ENCODE assay signal across 26 cellular contexts in the genomic region with DNA sequence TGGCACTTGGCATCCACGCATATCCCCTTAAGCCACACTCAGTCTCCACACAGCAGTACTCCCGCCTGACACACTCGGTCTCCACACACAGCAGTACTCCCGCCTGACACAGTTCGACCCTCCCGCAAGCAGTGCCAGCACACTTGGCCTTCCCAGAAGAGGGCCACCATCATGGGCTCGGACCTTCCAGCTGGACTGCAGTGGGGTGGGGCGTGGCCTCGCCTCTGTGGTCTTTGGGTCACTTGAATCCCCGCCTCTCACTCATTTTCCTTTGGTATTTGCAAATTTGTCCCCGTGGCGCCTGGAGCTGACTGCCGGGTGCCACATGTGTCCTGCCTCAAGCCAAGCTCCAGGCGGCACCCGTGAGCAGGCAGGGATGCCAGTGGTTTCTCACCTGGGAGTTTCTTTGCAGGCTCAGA.
DNase-seq lines count a peak whose midpoint lies in the region; ATAC-seq, FAIRE-seq and TF ChIP-seq lines count a peak whose summit lies in the region.
"Had no signal": no experiment of that assay in that cellular context is flagged by ENCODE, and none has a peak within 500 bp of the region (broad histone marks: within the 10 kb centered on the region; RNA-seq: fewer than 3 reads in every experiment).

No MANE protein-coding gene starts in this region.

- TF ChIP-seq POLR2A in K562 (conservative IDR thresholded peaks at IDR 0.05) = no peak

- H3K4me2 ChIP-seq in K562 (ENCODE audit: insufficient read depth, low read length) = no peak overlapping the region
- H3K4me2 ChIP-seq: KMS-11 had no signal

- TF ChIP-seq EP300 in K562 (IDR thresholded peaks at IDR 0.05; ENCODE audit: low read length) = no peak

- FAIRE-seq in K562 (lab: Jason Lieb, UNC) = no peak
- FAIRE-seq: colon had no signal

- peak overlapping the region in 1 of 2 experiments; percentile 29; a peak in 1 of 4 replicates for H3K9ac ChIP-seq in K562 (ENCODE audit: insufficient read depth in 1 of 2, low read depth in 2 of 2, low read length in 2 of 2)
- H3K9ac ChIP-seq: KMS-11 had no signal

- peaks cover 53% of the 10 kb centered on the region for H3K4me1 ChIP-seq in left ventricle myocardium inferior
- peaks cover 8 to 50% (median 35%) of the 10 kb centered on the region in 9 donors for H3K4me1 ChIP-seq in heart right ventricle
- peaks cover 8 to 64% of the 10 kb centered on the region in 2 experiments for H3K4me1 ChIP-seq in K562 (replicated peaks in 1 of 2; ENCODE audit: control insufficient read depth in 2 of 2, insufficient read depth in 2 of 2, low read length in 2 of 2)
- H3K4me1 ChIP-seq in mucosa of descending colon (ENCODE audit: low read depth) = peaks cover 11% of the 10 kb centered on the region

- H2AFZ ChIP-seq in K562 (ENCODE audit: low read depth, low read length) = no peak overlapping the region

- 93 to 95% methylated on average over 15 of the region's 15 CpGs for WGBS in heart right ventricle, 2 donors
- 23% methylated on average over 15 of the region's 15 CpGs for WGBS in K562 (ENCODE audit: insufficient coverage, low coverage, missing lambda C conversion rate)

- in situ Hi-C loops in K562 (cut with MboI) = no loop called here

- H3K9me3 ChIP-seq in left ventricle myocardium inferior (replicated peaks) = no peaks in the 10 kb centered on the region
- H3K9me3 ChIP-seq in heart right ventricle = no peaks in the 10 kb centered on the region
- H3K9me3 ChIP-seq in K562 (replicated peaks; ENCODE audit: control insufficient read depth, insufficient read depth, low read depth, low read length) = no peaks in the 10 kb centered on the region
- H3K9me3 ChIP-seq in mucosa of descending colon = no peaks in the 10 kb centered on the region
- H3K9me3 ChIP-seq: body of pancreas, sigmoid colon, thoracic aorta had no signal

- 0 out of 2 replicates have a peak, but pooled peaks cover 4% of the 10 kb centered on the region for H4K20me1 ChIP-seq in K562 (replicated peaks; ENCODE audit: control insufficient read depth, insufficient read depth, low read length)

- H3K36me3 ChIP-seq in left ventricle myocardium inferior = no peaks in the 10 kb centered on the region
- no peaks in the 10 kb centered on the region for H3K36me3 ChIP-seq in heart right ventricle
- no peaks in the 10 kb centered on the region for H3K36me3 ChIP-seq in K562 (ENCODE audit: control insufficient read depth, insufficient read depth, low read length)
- no peaks in the 10 kb centered on the region for H3K36me3 ChIP-seq in mucosa of descending colon (ENCODE audit: low read depth)
- H3K36me3 ChIP-seq: sigmoid colon, thoracic aorta had no signal

- H3K27ac ChIP-seq in left ventricle myocardium inferior (replicated peaks) (no peak overlapping the region), heart right ventricle (no peak overlapping the region), K562 (ENCODE audit: extremely low read depth, low read depth, low read length) (no peak overlapping the region)
- H3K27ac ChIP-seq: body of pancreas, KMS-11, sigmoid colon, SK-N-MC, thoracic aorta had no signal

- CTCF ChIA-PET in K562 (lab: Yijun Ruan, JAX; ENCODE audit: low intra/inter-chr PET ratio) = interaction anchor here (0.6 kb wide), 2 partner anchors 31 to 1149 kb away, joined by 3 read pairs; no protein-coding TSS in a partner anchor

- H3K79me2 ChIP-seq in K562 (ENCODE audit: control insufficient read depth, insufficient read depth, low read length) = no peaks in the 10 kb centered on the region

- H3K9me1 ChIP-seq in K562 (ENCODE audit: control insufficient read depth, insufficient read depth, low read length) = peaks cover 7% of the 10 kb centered on the region

- TF ChIP-seq CTCF in left ventricle myocardium inferior (IDR thresholded peaks at IDR 0.05; ENCODE audit: borderline replicate concordance) = no peak
- no peak for TF ChIP-seq CTCF in heart right ventricle (IDR thresholded peaks at IDR 0.05)
- peak in 2 of 3 experiments; percentile 25 to 27; a peak in 4 of 6 replicates for TF ChIP-seq CTCF in K562 (IDR thresholded peaks at IDR 0.05 in 2 of 3, conservative IDR thresholded peaks at IDR 0.05 in 1 of 3; ENCODE audit: insufficient read depth in 2 of 3, low read depth in 1 of 3, low read length in 3 of 3)
- TF ChIP-seq CTCF in mucosa of descending colon (IDR thresholded peaks at IDR 0.05) = no peak

- no TSS peak for BruUV-seq in K562 (replicated peaks; lab: Mats Ljungman, UMichigan)

- POLR2A ChIA-PET in K562 (lab: Yijun Ruan, JAX) = no interaction called here

- DNase-seq in left ventricle myocardium inferior (peak; percentile 9), heart right ventricle (no peak), K562 (ENCODE audit: extremely low read depth in 1 of 4, low spot score in 3 of 4) (no peak), mucosa of descending colon (peak in 2 of 3 donors; percentile 25 to 51), ureter (ENCODE audit: low spot score) (no peak), NCI-H2171 treated with DMSO at 0.1 percent for 48 hours (lab: John Stamatoyannopoulos, UW) (no peak)
- DNase-seq in stimulated activated naive CD8-positive, alpha-beta T cell treated with anti-CD3 and anti-CD28 coated beads, Interleukin-15, Interleukin-2, amounts not matched to agents 100 U/mL and 50 U/mL, for 24 hours = no peak
- DNase-seq: activated CD4-positive, alpha-beta T cell treated with anti-CD3 and anti-CD28 coated beads for 4 hours; activated CD8-positive, alpha-beta memory T cell treated with anti-CD3 and anti-CD28 coated beads for 24 hours; activated T-cell treated with anti-CD3 and anti-CD28 coated beads, Interleukin-2, amount 50 U/mL, for 1 hour; COR-L47; effector CD8-positive, alpha-beta T cell; erythroblast; GDM1; kidney glomerular epithelial cell; NCI-H1436; NCI-H774; sigmoid colon; stimulated activated naive CD4-positive, alpha-beta T cell had no signal

- intact Hi-C loops in left ventricle myocardium inferior (cut with micrococcal nuclease) = no loop called here
- intact Hi-C loops in heart right ventricle (cut with DNase I) = loop anchor here in 5 of 10 donors (5.0 to 10.0 kb wide), 3 partner anchors 41 to 251 kb away; no protein-coding TSS in a partner anchor
- intact Hi-C loops in K562 (cut with micrococcal nuclease) = no loop called here
- intact Hi-C loops in mucosa of descending colon (cut with DNase I, micrococcal nuclease) = no loop called here

- H3K4me3 ChIP-seq in left ventricle myocardium inferior (no peak overlapping the region), heart right ventricle (no peak overlapping the region), K562 (no peak overlapping the region), mucosa of descending colon (no peak overlapping the region)
- H3K4me3 ChIP-seq: body of pancreas, sigmoid colon, SK-N-MC, thoracic aorta had no signal

- peaks cover 6% of the 10 kb centered on the region for H3K27me3 ChIP-seq in left ventricle myocardium inferior (ENCODE audit: low read depth)
- peaks cover 0 to 4% (median 0%) of the 10 kb centered on the region in 7 donors for H3K27me3 ChIP-seq in heart right ventricle
- peaks cover 47 to 66% of the 10 kb centered on the region in 2 experiments for H3K27me3 ChIP-seq in K562 (ENCODE audit: control insufficient read depth in 2 of 2, insufficient read depth in 2 of 2, low read length in 2 of 2)
- H3K27me3 ChIP-seq: body of pancreas, sigmoid colon had no signal

- ATAC-seq in heart right ventricle (no peak), K562 (no peak), mucosa of descending colon (no peak), GM19351 (IDR thresholded peaks at IDR 0.05; ENCODE audit: unreplicated experiment) (no peak)
- ATAC-seq in stimulated activated naive CD8-positive, alpha-beta T cell treated with anti-CD3 and anti-CD28 coated beads, Interleukin-15, Interleukin-2, amounts not matched to agents 100 U/mL and 50 U/mL, for 24 hours = no peak
- ATAC-seq: body of pancreas, HCT116 had no signal

- TF ChIP-seq RAD21 in K562 (CRISPR knock-in tag; conservative IDR thresholded peaks at IDR 0.05 in 1 of 2, IDR thresholded peaks at IDR 0.05 in 1 of 2) = no peak

TF ChIP-seq in K562, 482 proteins besides CTCF, POLR2A, EP300 and RAD21 (continues in another document):
- no peak for TF ChIP-seq ARHGAP35 (IDR thresholded peaks at IDR 0.05; ENCODE audit: partially characterized antibody)
- no peak for TF ChIP-seq BRCA1 (IDR thresholded peaks at IDR 0.05)
- no peak for TF ChIP-seq BRCA1 (CRISPR knock-in tag; IDR thresholded peaks at IDR 0.05)
- TF ChIP-seq, protein P1, sequence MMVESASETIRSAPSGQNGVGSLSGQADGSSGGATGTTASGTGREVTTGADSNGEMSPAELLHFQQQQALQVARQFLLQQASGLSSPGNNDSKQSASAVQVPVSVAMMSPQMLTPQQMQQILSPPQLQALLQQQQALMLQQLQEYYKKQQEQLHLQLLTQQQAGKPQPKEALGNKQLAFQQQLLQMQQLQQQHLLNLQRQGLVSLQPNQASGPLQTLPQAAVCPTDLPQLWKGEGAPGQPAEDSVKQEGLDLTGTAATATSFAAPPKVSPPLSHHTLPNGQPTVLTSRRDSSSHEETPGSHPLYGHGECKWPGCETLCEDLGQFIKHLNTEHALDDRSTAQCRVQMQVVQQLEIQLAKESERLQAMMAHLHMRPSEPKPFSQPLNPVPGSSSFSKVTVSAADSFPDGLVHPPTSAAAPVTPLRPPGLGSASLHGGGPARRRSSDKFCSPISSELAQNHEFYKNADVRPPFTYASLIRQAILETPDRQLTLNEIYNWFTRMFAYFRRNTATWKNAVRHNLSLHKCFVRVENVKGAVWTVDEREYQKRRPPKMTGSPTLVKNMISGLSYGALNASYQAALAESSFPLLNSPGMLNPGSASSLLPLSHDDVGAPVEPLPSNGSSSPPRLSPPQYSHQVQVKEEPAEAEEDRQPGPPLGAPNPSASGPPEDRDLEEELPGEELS (CRISPR knock-in tag; IDR thresholded peaks at IDR 0.05; ENCODE audit: borderline replicate concordance) = no peak
- no peak for TF ChIP-seq KDM5B (IDR thresholded peaks at IDR 0.05; ENCODE audit: insufficient replicate concordance, low read depth, low read length)
- no peak for TF ChIP-seq ZNF57 (CRISPR knock-in tag; IDR thresholded peaks at IDR 0.05)
- TF ChIP-seq E2F5 (CRISPR knock-in tag; IDR thresholded peaks at IDR 0.05) = no peak
- no peak for TF ChIP-seq MYC (IDR thresholded peaks at IDR 0.05; ENCODE audit: low read depth, low read length)
- TF ChIP-seq MYC (CRISPR knock-in tag; IDR thresholded peaks at IDR 0.05; ENCODE audit: borderline replicate concordance, low read depth) = no peak
- no peak for TF ChIP-seq KAT2B (IDR thresholded peaks at IDR 0.05; ENCODE audit: low read depth, low read length)
- TF ChIP-seq ZNF507 (tag; conservative IDR thresholded peaks at IDR 0.05) = no peak
- TF ChIP-seq FIP1L1 (IDR thresholded peaks at IDR 0.05; ENCODE audit: low read depth, low read length, poor library complexity, severe bottlenecking) = no peak
- TF ChIP-seq ZNF384 (IDR thresholded peaks at IDR 0.05; ENCODE audit: low read depth, low read length) = no peak

Comparison
In these comparisons a context has a peak if more than half of its experiments do, and no peak if none do; other contexts are left out.
1. DNase-seq: peak in left ventricle myocardium inferior (single experiment) and mucosa of descending colon (2 of 3); none in heart right ventricle (0 of 2), K562 (0 of 4), ureter (single experiment), NCI-H2171 treated with DMSO at 0.1 percent for 48 hours (single experiment) and stimulated activated naive CD8-positive, alpha-beta T cell treated with anti-CD3 and anti-CD28 coated beads, Interleukin-15, Interleukin-2, amounts not matched to agents 100 U/mL and 50 U/mL, for 24 hours (single experiment).
2. CTCF ChIP-seq: peak in K562 (2 of 3); none in left ventricle myocardium inferior (single experiment), heart right ventricle (0 of 9) and mucosa of descending colon (single experiment).